ENCODE assay signal across 5 cellular contexts in genomic region chr19:40850277-40850676, GRCh38. TPM values are rescaled to one million over a fixed set of nuclear protein-coding genes. Genes with fewer than 3 reads are reported as not detected.
"Had no signal": no experiment of that assay in that cellular context is flagged by ENCODE, and none has a peak within 500 bp of the region (broad histone marks: within the 10 kb centered on the region; RNA-seq: fewer than 3 reads in every experiment).

Gene CYP2A6 (minus strand): TSS chr19:40850447. CDS start chr19:40850426, 21 bp downstream.

RNA-seq across cellular contexts. Expression of gene CYP2A6, which starts in this region (rescaled TPM):
- total RNA-seq: activated CD4-positive, alpha-beta memory T cell treated with anti-CD3 and anti-CD28 coated beads, Interleukin-2, amount 10 ng/mL, durations not matched to agents 7 days and 5 days; activated CD8-positive, alpha-beta memory T cell treated with anti-CD3 and anti-CD28 coated beads, Interleukin-2, amount 10 ng/mL, durations not matched to agents 7 days and 5 days; activated T-helper 2 cell treated with anti-CD3 and anti-CD28 coated beads, Interferon-gamma antibody, Interleukin-2, Interleukin-4, amounts not matched to agents 10 μg/mL and 5 μg/mL and 100 μg/mL, durations not matched to agents 14 hours and 24 hours and 36 hours; bronchial epithelial cell; T-helper 2 cell treated with Interferon-gamma antibody and Interleukin-4, amounts not matched to agents 100 ng/mL and 5 ng/mL, for 36 hours had no signal
